In the genomic region with DNA sequence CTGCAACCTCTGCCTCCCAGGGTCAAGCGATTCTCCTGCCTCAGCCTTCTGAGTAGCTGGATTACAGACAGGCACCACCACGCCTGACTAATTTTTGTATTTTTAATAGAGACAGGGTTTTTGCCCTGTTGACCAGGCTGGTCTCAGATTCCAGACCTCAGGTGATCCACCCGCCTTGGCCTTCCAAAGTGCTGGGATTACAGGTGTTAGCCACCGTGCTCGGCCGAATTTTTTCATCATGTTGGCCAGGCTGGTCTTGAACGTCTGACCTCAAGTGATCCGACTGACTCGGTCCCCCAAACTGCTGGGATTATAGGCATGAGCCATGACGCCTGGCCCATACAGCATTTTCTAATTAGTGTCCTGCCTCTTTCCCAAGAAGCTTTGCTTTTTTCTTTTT, we compare ENCODE assay signal across 15 cellular contexts. TPM values are rescaled to one million over a fixed set of nuclear protein-coding genes. Genes with fewer than 3 reads are reported as not detected.
A peak's percentile ranks its signal among the peaks of the same experiment; 100 is the strongest.
DNase-seq lines count a peak whose midpoint lies in the region; TF ChIP-seq lines count a peak whose summit lies in the region.
"Had no signal": no experiment of that assay in that cellular context is flagged by ENCODE, and none has a peak within 500 bp of the region (broad histone marks: within the 10 kb centered on the region; RNA-seq: fewer than 3 reads in every experiment).

No MANE protein-coding gene starts in this region.

- peak overlapping the region; percentile 57 for H3K27ac Mint-ChIP-seq in Caco-2 (ENCODE audit: unreplicated experiment)
- H3K27ac Mint-ChIP-seq: H9 had no signal

- intact Hi-C loops in Caco-2 (cut with micrococcal nuclease; ENCODE audit: unreplicated experiment), result no loop called here

- no TSS peak for BruUV-seq in Caco-2 (replicated peaks; lab: Mats Ljungman, UMichigan)

- peaks cover 8% of the 10 kb centered on the region for H3K4me1 ChIP-seq in Caco-2
- no peaks in the 10 kb centered on the region for H3K4me1 ChIP-seq in trophoblast cell (ENCODE audit: control insufficient read depth in 1 of 2, insufficient read depth in 2 of 2, low read length in 2 of 2)
- peaks cover 0 to 19% (median 0%) of the 10 kb centered on the region in 4 donors for H3K4me1 ChIP-seq in tibial nerve
- H3K4me1 ChIP-seq in Peyer's patch, result no peaks in the 10 kb centered on the region
- H3K4me1 ChIP-seq: SJSA1 had no signal

- no peaks in the 10 kb centered on the region for H3K79me2 ChIP-seq in trophoblast cell (ENCODE audit: control insufficient read depth, insufficient read depth, low read length, poor library complexity)

- no peak overlapping the region for H3K9ac ChIP-seq in trophoblast cell (ENCODE audit: low read length)

- no peak overlapping the region for H3K14ac ChIP-seq in trophoblast cell (ENCODE audit: low read length)

- no peak overlapping the region for H3K23ac ChIP-seq in trophoblast cell (ENCODE audit: low read length)

- no CpG with 5 or more reads among the region's 10 CpGs for WGBS in trophoblast cell (ENCODE audit: extremely low coverage, insufficient coverage, insufficient read length)
- WGBS in tibial nerve, 2 donors, result 82 to 94% methylated on average over 10 of the region's 10 CpGs

- H4K12ac ChIP-seq in trophoblast cell (ENCODE audit: low read depth, low read length), result no peak overlapping the region

- H3K4me3 Mint-ChIP-seq in Caco-2 (ENCODE audit: unreplicated experiment), result no peak overlapping the region
- H3K4me3 Mint-ChIP-seq: H9 had no signal

- no peak overlapping the region for H2BK5ac ChIP-seq in trophoblast cell (ENCODE audit: low read depth, low read length, poor library complexity)

- H2BK12ac ChIP-seq in trophoblast cell (ENCODE audit: low read length), result no peak overlapping the region

- H2AFZ ChIP-seq in trophoblast cell (ENCODE audit: insufficient read depth, low read length, poor library complexity), result no peak overlapping the region

- H3K27me3 Mint-ChIP-seq in Caco-2 (ENCODE audit: insufficient read depth, unreplicated experiment), result no peaks in the 10 kb centered on the region

- H3K4me2 ChIP-seq in trophoblast cell (ENCODE audit: low read length), result no peak overlapping the region

- H2AK5ac ChIP-seq in trophoblast cell (ENCODE audit: low read length), result no peak overlapping the region

- H3K18ac ChIP-seq in trophoblast cell (ENCODE audit: low read length), result no peak overlapping the region

- TF ChIP-seq POLR2A in tibial nerve (IDR thresholded peaks at IDR 0.05), result no peak
- TF ChIP-seq POLR2A in Peyer's patch (IDR thresholded peaks at IDR 0.05), result no peak

- TF ChIP-seq CTCF in Caco-2 (IDR thresholded peaks at IDR 0.05; ENCODE audit: insufficient read depth in 1 of 2, low read depth in 1 of 2, low read length in 1 of 2, severe bottlenecking in 1 of 2, unreplicated experiment in 1 of 2) (no peak), VCaP (conservative IDR thresholded peaks at IDR 0.05) (no peak), tibial nerve (IDR thresholded peaks at IDR 0.05) (no peak), Peyer's patch (IDR thresholded peaks at IDR 0.05) (no peak)

- H3K27ac ChIP-seq in VCaP, result peak overlapping the region; percentile 82
- H3K27ac ChIP-seq in trophoblast cell (ENCODE audit: low read depth, low read length), result no peak overlapping the region
- H3K27ac ChIP-seq in tibial nerve, result no peak overlapping the region
- no peak overlapping the region for H3K27ac ChIP-seq in Peyer's patch
- H3K27ac ChIP-seq: SJSA1 had no signal

- H3K4me1 Mint-ChIP-seq in Caco-2 (ENCODE audit: low read depth, unreplicated experiment), result no peaks in the 10 kb centered on the region

- DNase-seq in Caco-2 (no peak), mesenteric fat pad (ENCODE audit: low spot score) (peak; percentile 49), trophoblast cell (peak; percentile 14 to 43), tibial nerve (ENCODE audit: low spot score in 2 of 2) (no peak), Peyer's patch (no peak), NCI-H69 (lab: John Stamatoyannopoulos, UW) (no peak), EL (no peak)
- DNase-seq: C1 segment of cervical spinal cord, DMS79 treated with DMSO at 0.1 percent for 48 hours, H9, NCI-H187, NCI-H2227 treated with DMSO at 0.1 percent for 48 hours, NCI-H510A treated with DMSO at 0.1 percent for 48 hours had no signal

- H2BK120ac ChIP-seq in trophoblast cell (ENCODE audit: insufficient read depth, low read length, poor library complexity), result no peak overlapping the region

- H3K36me3 Mint-ChIP-seq in Caco-2 (ENCODE audit: insufficient read depth, unreplicated experiment), result no peaks in the 10 kb centered on the region

- CTCF ChIA-PET in Caco-2 (lab: Charles Lee), result no interaction called here

- H3K4me3 ChIP-seq in Caco-2 (ENCODE audit: low read depth, low read length), result no peak overlapping the region
- H3K4me3 ChIP-seq in trophoblast cell (ENCODE audit: low read depth, low read length), result no peak overlapping the region
- no peak overlapping the region for H3K4me3 ChIP-seq in tibial nerve
- no peak overlapping the region for H3K4me3 ChIP-seq in Peyer's patch
- H3K4me3 ChIP-seq: SJSA1 had no signal

- no peak overlapping the region for H4K8ac ChIP-seq in trophoblast cell (ENCODE audit: low read depth, low read length)

- H3K9me3 ChIP-seq in Caco-2 (no peaks in the 10 kb centered on the region), trophoblast cell (ENCODE audit: insufficient read depth, low read depth, low read length) (no peaks in the 10 kb centered on the region), tibial nerve (no peaks in the 10 kb centered on the region), Peyer's patch (no peaks in the 10 kb centered on the region)
- H3K9me3 ChIP-seq: SJSA1 had no signal

- POLR2A ChIA-PET in Caco-2 (lab: Charles Lee), result no interaction called here

- H3K36me3 ChIP-seq in Caco-2 (ENCODE audit: control insufficient read depth, insufficient read depth, low read length) (no peaks in the 10 kb centered on the region), trophoblast cell (ENCODE audit: control insufficient read depth in 1 of 2, insufficient read depth in 2 of 2, low read length in 2 of 2) (no peaks in the 10 kb centered on the region), tibial nerve (no peaks in the 10 kb centered on the region), Peyer's patch (no peaks in the 10 kb centered on the region)
- H3K36me3 ChIP-seq: SJSA1 had no signal

- H3K9me3 Mint-ChIP-seq in Caco-2 (ENCODE audit: unreplicated experiment), result no peaks in the 10 kb centered on the region
- H3K9me3 Mint-ChIP-seq: H9 had no signal

- H3K27me3 ChIP-seq in Caco-2 (replicated peaks; ENCODE audit: control insufficient read depth, insufficient read depth, low read length), result no peaks in the 10 kb centered on the region
- no peaks in the 10 kb centered on the region for H3K27me3 ChIP-seq in trophoblast cell (ENCODE audit: insufficient read depth, low read length)
- H3K27me3 ChIP-seq in tibial nerve, result no peaks in the 10 kb centered on the region
- H3K27me3 ChIP-seq in Peyer's patch, result no peaks in the 10 kb centered on the region
- H3K27me3 ChIP-seq: SJSA1 had no signal

- TF ChIP-seq EP300 in tibial nerve (IDR thresholded peaks at IDR 0.05), result no peak

- H4K91ac ChIP-seq in trophoblast cell (ENCODE audit: low read depth, low read length), result no peak overlapping the region

- H3K79me1 ChIP-seq in trophoblast cell (ENCODE audit: low read length), result peaks cover 1% of the 10 kb centered on the region

- no peak overlapping the region for H3K4ac ChIP-seq in trophoblast cell (ENCODE audit: low read depth, low read length)

RNA-seq across cellular contexts. Expression of a gene that starts 52.7 kb away (rescaled TPM):
- total RNA-seq in Caco-2 (2022) (1.5 and 2.5 TPM in 2 replicates), mesenteric fat pad (0.55 TPM), tibial nerve (1 to 10 TPM in 2 of 4 donors, under 1 TPM in 1, not detected in 1; 0.59 to 3.6 (median 1.1) TPM), Peyer's patch (10 to 100 TPM in 2 of 4 donors, 1 to 10 TPM in 2; 7.2 to 16.5 (median 11.6) TPM)
- polyA plus RNA-seq in trophoblast cell (2013), result 6.4 and 6.6 TPM in 2 replicates

Comparison
In these comparisons a context has a peak if more than half of its experiments do, and no peak if none do; other contexts are left out.
1. DNase-seq: peak in mesenteric fat pad (single experiment) and trophoblast cell (2 of 2); none in Caco-2 (0 of 2), tibial nerve (0 of 2), Peyer's patch (0 of 3), NCI-H69 (single experiment) and EL (single experiment).